ENCODE assay signal across 1 cellular context in genomic region chr12:24928533-24929306, GRCh38. TPM values are rescaled to one million over a fixed set of nuclear protein-coding genes. Genes with fewer than 3 reads are reported as not detected.
"Had no signal": no experiment of that assay in that cellular context is flagged by ENCODE, and none has a peak within 500 bp of the region (broad histone marks: within the 10 kb centered on the region; RNA-seq: fewer than 3 reads in every experiment).

No MANE protein-coding gene starts in this region.

RNA-seq across cellular contexts. Expression of gene BCAT1, which starts 20.2 kb away (rescaled TPM):
- polyA plus RNA-seq: naive thymus-derived CD8-positive, alpha-beta T cell had no signal
